ENCODE assay signal across 8 cellular contexts in the genomic region with DNA sequence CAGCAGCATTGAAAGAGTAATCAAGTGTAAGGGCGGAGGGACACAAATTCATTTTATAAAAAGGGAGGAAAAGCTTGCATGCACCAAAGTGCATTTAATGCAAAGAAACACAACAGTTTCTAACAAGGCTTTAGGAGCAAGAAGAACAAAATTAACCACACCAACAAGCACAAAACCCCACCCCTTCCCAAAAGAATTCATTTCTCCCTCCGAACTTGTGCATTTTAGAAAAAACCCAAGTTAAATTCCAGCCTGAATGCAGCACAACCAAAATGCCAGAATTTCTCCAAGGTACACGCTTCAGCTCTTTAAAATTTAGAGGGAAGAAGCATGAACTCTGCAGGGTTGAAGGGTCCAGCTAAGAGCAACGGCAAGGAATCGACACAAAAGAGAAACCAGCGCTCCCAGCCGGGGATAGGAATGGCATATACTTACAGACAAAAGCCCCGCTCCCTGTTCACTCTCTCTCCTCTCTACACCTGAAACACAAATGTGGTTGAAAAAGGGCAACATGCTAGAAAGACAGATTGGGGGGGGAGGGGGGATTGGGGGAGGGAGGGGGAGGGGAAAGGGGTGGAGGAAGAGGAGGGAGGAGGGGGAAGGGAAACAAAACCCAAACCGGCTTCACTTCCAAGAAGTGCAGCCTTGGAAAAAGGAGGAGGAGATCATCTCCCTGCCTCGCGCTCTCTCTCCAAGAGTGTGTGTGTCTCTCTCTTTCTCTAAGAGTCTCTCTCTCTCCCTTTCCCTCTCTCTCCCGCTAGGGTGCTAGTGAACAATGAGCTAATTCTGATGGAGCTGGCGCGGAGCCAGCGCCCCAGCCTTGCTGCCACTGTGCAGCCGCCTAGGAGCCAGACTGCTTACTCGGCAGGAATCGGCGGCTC. TPM values are rescaled to one million over a fixed set of nuclear protein-coding genes. Genes with fewer than 3 reads are reported as not detected.
DNase-seq lines count a peak whose midpoint lies in the region; ATAC-seq, FAIRE-seq and TF ChIP-seq lines count a peak whose summit lies in the region.

A gene with protein sequence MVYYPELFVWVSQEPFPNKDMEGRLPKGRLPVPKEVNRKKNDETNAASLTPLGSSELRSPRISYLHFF (minus strand): TSS at position 494 of the 881 bp plus-strand sequence. CDS start 1,422 bp downstream, outside the sequence.

- peak within 1 kb of the TSS; percentile 89 to 91 for H3K27ac ChIP-seq in kidney (ENCODE audit: low read depth in 2 of 2, low read length in 2 of 2)

- ATAC-seq in GM18907 (IDR thresholded peaks at IDR 0.05; ENCODE audit: unreplicated experiment) (peak; percentile 65), HG03175 (IDR thresholded peaks at IDR 0.05; ENCODE audit: unreplicated experiment) (peak; percentile 67)

- intact Hi-C loops in kidney (cut with DNase I): no loop called here

- TF ChIP-seq CTCF in WI38 (IDR thresholded peaks at IDR 0.05; ENCODE audit: low read depth, low read length) (peak; percentile 40; the same call in 1 of the 2 replicates), kidney (IDR thresholded peaks at IDR 0.05; ENCODE audit: borderline replicate concordance, extremely low read depth, insufficient read depth) (peak; percentile 40)

- DNase-seq in AG08395 (ENCODE audit: low spot score) (peak; percentile 83), NCI-H2196 treated with DMSO at 0.1 percent for 48 hours (lab: John Stamatoyannopoulos, UW; ENCODE audit: unreplicated experiment) (peak; percentile 74), cerebellar nuclear complex (lab: John Stamatoyannopoulos, UW) (peak; percentile 66 to 71), kidney (peak; percentile 97)
- DNase-seq in stimulated activated CD4-positive, alpha-beta T cell treated with anti-CD3 and anti-CD28 coated beads, Interleukin-12 subunit alpha, Interleukin-12 subunit beta, amount 100 ng/mL, for 48 hours (ENCODE audit: low read depth in 2 of 3, low spot score in 1 of 3): peak; percentile 63 to 72 (median 64)

- no peaks in the 10 kb centered on the region for H3K9me3 ChIP-seq in kidney (ENCODE audit: control insufficient read depth in 1 of 2, low read length in 2 of 2)

- FAIRE-seq in kidney (lab: Jason Lieb, UNC): no peak

- peaks cover 5 to 7% of the 10 kb centered on the region in 2 donors for H3K4me1 ChIP-seq in kidney (ENCODE audit: control insufficient read depth in 1 of 2, insufficient read depth in 1 of 2, low read depth in 1 of 2, low read length in 2 of 2)

- H3K4me3 ChIP-seq in WI38 (ENCODE audit: low read depth, low read length) (peak within 1 kb of the TSS; percentile 96), kidney (ENCODE audit: low read length in 2 of 2) (peak within 1 kb of the TSS; percentile 88 to 93)

- no peaks in the 10 kb centered on the region for H3K36me3 ChIP-seq in kidney (ENCODE audit: control insufficient read depth in 1 of 2, insufficient read depth in 2 of 2, low read length in 2 of 2)

- peak within 1 kb of the TSS; percentile 35 to 80 for H3K9ac ChIP-seq in kidney (ENCODE audit: low read length in 2 of 2)

RNA-seq across cellular contexts. Expression of the gene that starts here (rescaled TPM):
- total RNA-seq in kidney: 20.9 TPM
- polyA plus RNA-seq in kidney (ENCODE audit: insufficient read depth, low read depth, low replicate concordance): 37.0 TPM

Comparison
In these comparisons a context has a peak if more than half of its experiments do, and no peak if none do; other contexts are left out.
1. Peak in every context shown above with its lines: DNase-seq, ATAC-seq, H3K4me3 ChIP-seq and H3K27ac ChIP-seq.